ENCODE assay signal across 27 cellular contexts in the genomic region with DNA sequence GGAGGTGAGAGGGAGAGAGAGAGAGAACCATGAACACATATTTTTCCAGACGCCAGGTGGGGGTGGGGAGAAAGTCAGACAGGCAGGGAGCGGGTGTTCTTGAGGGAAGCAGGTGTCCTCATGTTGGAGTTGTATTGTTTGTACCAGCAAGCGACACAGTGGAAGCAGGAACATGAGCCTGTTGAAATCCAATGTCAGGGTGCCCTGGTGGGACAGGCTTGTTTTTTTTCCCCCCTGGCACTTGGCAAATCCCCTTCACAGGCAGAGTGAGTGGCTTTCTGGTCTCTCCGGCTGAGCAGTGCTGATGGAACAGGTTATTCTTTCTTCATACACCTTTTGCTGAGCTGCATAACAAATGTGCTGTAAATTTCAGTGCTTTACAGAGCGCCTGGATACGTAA.
"Had no signal": no experiment of that assay in that cellular context is flagged by ENCODE, and none has a peak within 500 bp of the region (broad histone marks: within the 10 kb centered on the region; RNA-seq: fewer than 3 reads in every experiment).

No MANE protein-coding gene starts in this region.

- H3K9me3 ChIP-seq: gastrocnemius medialis, left lung, mucosa of descending colon, prostate gland, right atrium auricular region, suprapubic skin, transverse colon, upper lobe of right lung, uterus had no signal

- DNase-seq: effector CD8-positive, alpha-beta T cell; endodermal cell; foreskin fibroblast; gastrocnemius medialis; head of caudate nucleus; left lung; mesenchymal stem cell; mucosa of descending colon; naive B cell; nucleus accumbens; stimulated activated CD4-positive, alpha-beta T cell treated with anti-CD3 and anti-CD28 coated beads, Interleukin-12 subunit alpha, Interleukin-12 subunit beta, amount 100 ng/mL, for 4 hours; stimulated activated CD4-positive, alpha-beta T cell treated with anti-CD3 and anti-CD28 coated beads, Interleukin-1b, Interleukin-23, amount 100 ng/mL, for 48 hours; stimulated activated CD4-positive, alpha-beta T cell treated with anti-CD3 and anti-CD28 coated beads, Interleukin-4, amount 100 ng/mL, for 1 hour; stimulated activated CD8-positive, alpha-beta memory T cell treated with anti-CD3 and anti-CD28 coated beads, Interleukin-4, amount 100 ng/mL, for 48 hours; stimulated activated naive CD4-positive, alpha-beta T cell; stimulated activated naive CD8-positive, alpha-beta T cell treated with anti-CD3 and anti-CD28 coated beads, Interleukin-15, amount 100 ng/mL, for 72 hours; transverse colon; upper lobe of right lung; uterus had no signal

- H3K27ac Mint-ChIP-seq: dendritic cell treated with granulocyte-macrophage colony-stimulating factor and Interleukin-4, amounts not matched to agents 40 ng/mL and 50 ng/mL, for 4 days; endodermal cell; mesothelial cell of epicardium; naive B cell; stimulated activated naive CD8-positive, alpha-beta T cell treated with anti-CD3 and anti-CD28 coated beads, Interleukin-15, amount 100 ng/mL, for 72 hours had no signal

- H3K27ac ChIP-seq: epithelial cell of prostate, gastrocnemius medialis, left lung, prostate gland, right atrium auricular region, suprapubic skin, transverse colon, upper lobe of right lung, uterus had no signal

- H3K4me1 Mint-ChIP-seq: mesothelial cell of epicardium; stimulated activated naive CD8-positive, alpha-beta T cell treated with anti-CD3 and anti-CD28 coated beads, Interleukin-15, amount 100 ng/mL, for 72 hours had no signal

- H3K27me3 ChIP-seq: gastrocnemius medialis, right atrium auricular region, upper lobe of right lung, uterus had no signal

- H3K4me3 Mint-ChIP-seq: dendritic cell treated with granulocyte-macrophage colony-stimulating factor and Interleukin-4, amounts not matched to agents 40 ng/mL and 50 ng/mL, for 4 days; endodermal cell; mesothelial cell of epicardium; naive B cell; natural killer cell treated with Interleukin-12 subunit alpha and Interleukin-12 subunit beta and Interleukin-15 and Interleukin-18, amount 100 ng/mL, for 72 hours; stimulated activated naive CD8-positive, alpha-beta T cell treated with anti-CD3 and anti-CD28 coated beads, Interleukin-15, amount 100 ng/mL, for 72 hours had no signal

- H3K4me1 ChIP-seq: gastrocnemius medialis, left lung, prostate gland, right atrium auricular region, transverse colon, upper lobe of right lung, uterus had no signal

- H3K36me3 Mint-ChIP-seq: mesothelial cell of epicardium; naive B cell; natural killer cell treated with Interleukin-12 subunit alpha and Interleukin-12 subunit beta and Interleukin-15 and Interleukin-18, amount 100 ng/mL, for 72 hours had no signal

- H3K9me3 Mint-ChIP-seq: dendritic cell treated with granulocyte-macrophage colony-stimulating factor and Interleukin-4, amounts not matched to agents 40 ng/mL and 50 ng/mL, for 4 days; endodermal cell; mesothelial cell of epicardium; naive B cell; natural killer cell treated with Interleukin-12 subunit alpha and Interleukin-12 subunit beta and Interleukin-15 and Interleukin-18, amount 100 ng/mL, for 72 hours; stimulated activated naive CD8-positive, alpha-beta T cell treated with anti-CD3 and anti-CD28 coated beads, Interleukin-15, amount 100 ng/mL, for 72 hours had no signal

- H3K4me3 ChIP-seq: gastrocnemius medialis, left lung, mucosa of descending colon, prostate gland, right atrium auricular region, smooth muscle cell, suprapubic skin, transverse colon, upper lobe of right lung, uterus had no signal

- H3K36me3 ChIP-seq: gastrocnemius medialis, left lung, prostate gland, right atrium auricular region, suprapubic skin, transverse colon, upper lobe of right lung, uterus had no signal
